8 cellular contexts compared by ENCODE assay signal in genomic region chr12:96719671-96720362, GRCh38.
DNase-seq lines count a peak whose midpoint lies in the region; ATAC-seq and TF ChIP-seq lines count a peak whose summit lies in the region.

No MANE protein-coding gene starts in this region.

- H3K36me3 ChIP-seq in mucosa of rectum (ENCODE audit: control insufficient read depth in 2 of 2, insufficient read depth in 2 of 2, low read length in 2 of 2) = no peaks in the 10 kb centered on the region

- H3K4me3 ChIP-seq in mucosa of rectum (ENCODE audit: low read length in 2 of 2) = peak overlapping the region; percentile 67 to 69

- no peaks in the 10 kb centered on the region for H3K4me1 ChIP-seq in mucosa of rectum (ENCODE audit: control insufficient read depth in 2 of 2, insufficient read depth in 2 of 2, low read length in 2 of 2)

- peaks cover 0 to 4% (median 0%) of the 10 kb centered on the region in 7 donors for H3K9me3 Mint-ChIP-seq in CD14-positive monocyte

- peak overlapping the region; percentile 12 to 25 for H3K27ac ChIP-seq in mucosa of rectum (ENCODE audit: low read depth in 2 of 2, low read length in 2 of 2)

- H3K36me3 Mint-ChIP-seq in CD14-positive monocyte = no peaks in the 10 kb centered on the region

- TF ChIP-seq CTCF in CD14-positive monocyte (IDR thresholded peaks at IDR 0.05) = no peak

- ATAC-seq in GM18873 (IDR thresholded peaks at IDR 0.05; ENCODE audit: low FRiP score, unreplicated experiment) = peak; percentile 94
- ATAC-seq in HG03103 (IDR thresholded peaks at IDR 0.05; ENCODE audit: low read depth, unreplicated experiment) = peak; percentile 84

- no peaks in the 10 kb centered on the region for H3K9me3 ChIP-seq in mucosa of rectum (ENCODE audit: control insufficient read depth in 2 of 2, low read length in 2 of 2)

- DNase-seq in CD14-positive monocyte (ENCODE audit: low spot score) = no peak
- peak; percentile 90 for DNase-seq in NCI-H510A treated with DMSO at 0.1 percent for 48 hours (lab: John Stamatoyannopoulos, UW)
- DNase-seq in brain pericyte (ENCODE audit: low read depth, low spot score) = peak; percentile 21
- no peak for DNase-seq in HK-2 (ENCODE audit: unreplicated experiment)
- DNase-seq in SKM-1 (lab: John Stamatoyannopoulos, UW; ENCODE audit: unreplicated experiment) = no peak

- peaks cover 8% of the 10 kb centered on the region for H3K4me1 Mint-ChIP-seq in CD14-positive monocyte

- no peaks in the 10 kb centered on the region for H3K27me3 Mint-ChIP-seq in CD14-positive monocyte (ENCODE audit: low read depth in 3 of 3)

- no peaks in the 10 kb centered on the region for H3K27me3 ChIP-seq in mucosa of rectum (ENCODE audit: control insufficient read depth in 2 of 2, insufficient read depth in 2 of 2, low read length in 2 of 2)

- peak overlapping the region in 1 of 2 donors; percentile 39 for H3K9ac ChIP-seq in mucosa of rectum (ENCODE audit: low read depth in 1 of 2, low read length in 2 of 2)

- peak overlapping the region; percentile 65 to 91 for H3K4me3 Mint-ChIP-seq in CD14-positive monocyte

- peak overlapping the region in 6 of 7 donors; percentile 32 to 86 (median 68) for H3K27ac Mint-ChIP-seq in CD14-positive monocyte

- intact Hi-C loops in CD14-positive monocyte (cut with micrococcal nuclease) = no loop called here

Comparison
In these comparisons a context has a peak if more than half of its experiments do, and no peak if none do; other contexts are left out.
1. DNase-seq: peak in NCI-H510A treated with DMSO at 0.1 percent for 48 hours (single experiment) and brain pericyte (single experiment); none in CD14-positive monocyte (single experiment), HK-2 (single experiment) and SKM-1 (single experiment).